ENCODE assay signal across 1 cellular context in the genomic region with DNA sequence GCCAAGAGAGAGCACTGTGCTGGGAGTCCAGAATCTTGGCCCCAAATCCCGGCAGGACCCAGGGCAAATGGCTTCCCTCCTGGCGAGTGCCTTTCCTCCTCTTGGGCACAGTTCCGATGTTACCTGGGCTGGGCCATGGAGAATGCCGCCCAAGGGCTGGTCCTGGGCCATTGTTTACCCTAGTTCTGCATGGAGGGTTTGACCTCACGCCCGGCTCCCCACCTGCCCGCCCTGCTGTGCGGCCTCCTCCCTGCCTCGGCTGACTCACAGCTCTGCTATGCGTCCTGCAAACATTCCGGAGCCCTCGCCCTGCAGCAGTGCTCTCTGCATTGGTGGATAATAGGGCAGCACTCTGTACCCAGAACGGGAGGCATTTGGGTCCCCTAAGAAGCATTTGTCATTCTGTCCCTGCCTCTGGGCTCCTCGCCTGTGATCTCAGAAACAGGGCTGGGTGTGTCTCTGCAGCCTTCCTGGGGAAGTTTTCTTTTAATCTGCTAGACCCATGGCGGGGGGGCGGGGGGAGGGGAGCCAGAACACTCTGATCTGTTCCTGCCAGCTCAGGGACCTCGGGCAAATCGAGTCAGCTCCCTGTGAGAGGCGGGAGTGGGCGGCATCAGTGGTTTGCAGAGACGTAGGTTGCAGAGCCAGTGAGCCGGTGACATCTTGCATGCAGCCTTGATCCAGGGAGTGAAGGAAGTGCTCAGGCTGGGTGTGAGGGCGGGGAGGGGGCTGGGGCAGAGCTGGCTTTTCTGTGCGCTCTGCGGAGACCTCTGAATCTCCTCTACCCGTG.
TF ChIP-seq lines count a peak whose summit lies in the region.

No MANE protein-coding gene starts in this region.

TF ChIP-seq in HEK293, 187 proteins besides CTCF, POLR2A, EP300 and RAD21 (continued from another document):
- TF ChIP-seq, protein P1, sequence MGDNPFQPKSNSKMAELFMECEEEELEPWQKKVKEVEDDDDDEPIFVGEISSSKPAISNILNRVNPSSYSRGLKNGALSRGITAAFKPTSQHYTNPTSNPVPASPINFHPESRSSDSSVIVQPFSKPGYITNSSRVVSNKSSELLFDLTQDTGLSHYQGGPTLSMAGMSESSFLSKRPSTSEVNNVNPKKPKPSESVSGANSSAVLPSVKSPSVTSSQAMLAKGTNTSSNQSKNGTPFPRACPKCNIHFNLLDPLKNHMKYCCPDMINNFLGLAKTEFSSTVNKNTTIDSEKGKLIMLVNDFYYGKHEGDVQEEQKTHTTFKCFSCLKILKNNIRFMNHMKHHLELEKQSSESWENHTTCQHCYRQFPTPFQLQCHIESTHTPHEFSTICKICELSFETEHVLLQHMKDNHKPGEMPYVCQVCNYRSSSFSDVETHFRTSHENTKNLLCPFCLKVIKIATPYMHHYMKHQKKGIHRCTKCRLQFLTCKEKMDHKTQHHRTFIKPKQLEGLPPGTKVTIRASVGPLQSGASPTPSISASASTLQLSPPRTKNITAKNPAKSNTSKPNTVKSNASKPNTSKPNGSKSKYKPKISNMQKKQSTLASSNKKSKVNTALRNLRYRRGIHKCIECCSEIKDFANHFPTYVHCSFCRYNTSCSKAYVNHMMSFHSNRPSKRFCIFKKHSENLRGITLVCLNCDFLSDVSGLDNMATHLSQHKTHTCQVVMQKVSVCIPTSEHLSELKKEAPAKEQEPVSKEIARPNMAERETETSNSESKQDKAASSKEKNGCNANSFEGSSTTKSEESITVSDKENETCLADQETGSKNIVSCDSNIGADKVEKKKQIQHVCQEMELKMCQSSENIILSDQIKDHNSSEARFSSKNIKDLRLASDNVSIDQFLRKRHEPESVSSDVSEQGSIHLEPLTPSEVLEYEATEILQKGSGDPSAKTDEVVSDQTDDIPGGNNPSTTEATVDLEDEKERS (tag by site-specific recombination; IDR thresholded peaks at IDR 0.05) = no peak
- peak; percentile 88 for TF ChIP-seq GLIS1 (tag by site-specific recombination; IDR thresholded peaks at IDR 0.05)
- no peak for TF ChIP-seq ZNF2 (tag by site-specific recombination; IDR thresholded peaks at IDR 0.05)
- no peak for TF ChIP-seq ZNF514 (tag by site-specific recombination; IDR thresholded peaks at IDR 0.05)
- no peak for TF ChIP-seq ZNF660 (tag by site-specific recombination; IDR thresholded peaks at IDR 0.05)
- no peak for TF ChIP-seq ZNF645 (tag by site-specific recombination; IDR thresholded peaks at IDR 0.05)
- TF ChIP-seq ZNF138 (tag by site-specific recombination; IDR thresholded peaks at IDR 0.05; ENCODE audit: borderline replicate concordance) = no peak
- TF ChIP-seq KLF9 (tag by site-specific recombination; IDR thresholded peaks at IDR 0.05; ENCODE audit: low read depth) = no peak
- TF ChIP-seq ZNF548 (tag by site-specific recombination; IDR thresholded peaks at IDR 0.05) = no peak
- TF ChIP-seq RBAK (tag by site-specific recombination; IDR thresholded peaks at IDR 0.05) = no peak
- no peak for TF ChIP-seq GLI4 (tag by site-specific recombination; IDR thresholded peaks at IDR 0.05)
- no peak for TF ChIP-seq ZNF670 (tag by site-specific recombination; IDR thresholded peaks at IDR 0.05; ENCODE audit: low read depth)
- TF ChIP-seq ZNF184 (tag by site-specific recombination; IDR thresholded peaks at IDR 0.05) = no peak
- TF ChIP-seq SETDB1 (IDR thresholded peaks at IDR 0.05; ENCODE audit: insufficient read length, low read length) = no peak
- TF ChIP-seq ZNF654 (tag by site-specific recombination; IDR thresholded peaks at IDR 0.05; ENCODE audit: low read depth) = no peak
- TF ChIP-seq ZBTB17 (tag by site-specific recombination; IDR thresholded peaks at IDR 0.05) = peak; percentile 69
- TF ChIP-seq ZNF112 (tag by site-specific recombination; IDR thresholded peaks at IDR 0.05) = no peak
- TF ChIP-seq ZNF549 (tag by site-specific recombination; IDR thresholded peaks at IDR 0.05) = no peak
- TF ChIP-seq ZBTB8A (tag by site-specific recombination; IDR thresholded peaks at IDR 0.05) = no peak
- no peak for TF ChIP-seq ZNF292 (tag by site-specific recombination; IDR thresholded peaks at IDR 0.05; ENCODE audit: borderline replicate concordance, low read depth)
- TF ChIP-seq ZNF311 (tag by site-specific recombination; IDR thresholded peaks at IDR 0.05; ENCODE audit: borderline replicate concordance) = no peak
- no peak for TF ChIP-seq ZNF521 (tag by site-specific recombination; IDR thresholded peaks at IDR 0.05)
- no peak for TF ChIP-seq REST (tag by site-specific recombination; IDR thresholded peaks at IDR 0.05)
- TF ChIP-seq SP2 (tag by site-specific recombination; IDR thresholded peaks at IDR 0.05) = peak; percentile 33; the same call in 1 of the 2 replicates
- no peak for TF ChIP-seq ZXDB (tag by site-specific recombination; IDR thresholded peaks at IDR 0.05)
- no peak for TF ChIP-seq ZNF169 (tag by site-specific recombination; IDR thresholded peaks at IDR 0.05)
TF ChIP-seq in HEK293: peak in this region for 22.
